ENCODE assay signal across 25 cellular contexts in genomic region chr3:37688756-37689155, GRCh38.
"Had no signal": no experiment of that assay in that cellular context is flagged by ENCODE, and none has a peak within 500 bp of the region (broad histone marks: within the 10 kb centered on the region; RNA-seq: fewer than 3 reads in every experiment).

No MANE protein-coding gene starts in this region.

- H3K4me3 ChIP-seq: dorsolateral prefrontal cortex, gastroesophageal sphincter, heart left ventricle, hepatocyte, lower lobe of right lung, neural progenitor cell, prostate gland, sigmoid colon, suprapubic skin, vagina had no signal

- H3K27ac Mint-ChIP-seq: memory B cell; nephron; neural progenitor cell; stimulated activated memory B cell treated with anti-CD40 and anti-IgM and Interleukin-4, amounts not matched to agents 10 μg/mL and 1 μg/mL and 100 μg/mL, for 72 hours; stimulated activated naive CD8-positive, alpha-beta T cell treated with anti-CD3 and anti-CD28 coated beads, Interleukin-15, Interleukin-2, amounts not matched to agents 100 ng/mL and 50 ng/mL, for 24 hours had no signal

- H3K27me3 ChIP-seq: dorsolateral prefrontal cortex, gastroesophageal sphincter, heart left ventricle, hepatocyte, neural progenitor cell, sigmoid colon, suprapubic skin, vagina had no signal

- H3K4me1 Mint-ChIP-seq: memory B cell; stimulated activated memory B cell treated with anti-CD40 and anti-IgM and Interleukin-4, amounts not matched to agents 10 μg/mL and 1 μg/mL and 100 μg/mL, for 72 hours had no signal

- H3K9ac ChIP-seq: neural progenitor cell had no signal

- H3K9me3 Mint-ChIP-seq: memory B cell; nephron; neural progenitor cell; stimulated activated memory B cell treated with anti-CD40 and anti-IgM and Interleukin-4, amounts not matched to agents 10 μg/mL and 1 μg/mL and 100 μg/mL, for 72 hours; stimulated activated naive CD8-positive, alpha-beta T cell treated with anti-CD3 and anti-CD28 coated beads, Interleukin-15, Interleukin-2, amounts not matched to agents 100 ng/mL and 50 ng/mL, for 24 hours had no signal

- ATAC-seq: esophagus mucosa; gastroesophageal sphincter; left colon; lower lobe of right lung; stimulated activated memory B cell treated with anti-CD40 and anti-IgM and Interleukin-4, amounts not matched to agents 10 μg/mL and 1 μg/mL and 100 μg/mL, for 72 hours had no signal

- H3K9me3 ChIP-seq: gastroesophageal sphincter, heart left ventricle, lower lobe of right lung, prostate gland, sigmoid colon, suprapubic skin, vagina had no signal

- H3K27me3 Mint-ChIP-seq: stimulated activated memory B cell treated with anti-CD40 and anti-IgM and Interleukin-4, amounts not matched to agents 10 μg/mL and 1 μg/mL and 100 μg/mL, for 72 hours; stimulated activated naive CD8-positive, alpha-beta T cell treated with anti-CD3 and anti-CD28 coated beads, Interleukin-15, Interleukin-2, amounts not matched to agents 100 ng/mL and 50 ng/mL, for 24 hours had no signal

- H3K36me3 ChIP-seq: neural progenitor cell, prostate gland, suprapubic skin, vagina had no signal

- H2AFZ ChIP-seq: hepatocyte, neural progenitor cell had no signal

- H3K4me2 ChIP-seq: hepatocyte, neural progenitor cell had no signal

- H3K36me3 Mint-ChIP-seq: memory B cell; neural progenitor cell; stimulated activated memory B cell treated with anti-CD40 and anti-IgM and Interleukin-4, amounts not matched to agents 10 μg/mL and 1 μg/mL and 100 μg/mL, for 72 hours had no signal

- H3K4me1 ChIP-seq: neural progenitor cell, prostate gland, suprapubic skin had no signal

- H3K27ac ChIP-seq: dorsolateral prefrontal cortex, epithelial cell of prostate, hepatocyte, lower lobe of right lung, neural progenitor cell, prostate gland, sigmoid colon, suprapubic skin, vagina had no signal

- DNase-seq: dorsolateral prefrontal cortex; effector CD4-positive, alpha-beta T cell; foreskin fibroblast; heart left ventricle; left colon; left ventricle myocardium superior; lower lobe of right lung; nucleus accumbens; right cardiac atrium; sigmoid colon; stimulated activated CD4-positive, alpha-beta T cell treated with anti-CD3 and anti-CD28 coated beads, Interleukin-2, amount 100 ng/mL, for 24 hours; stimulated activated CD4-positive, alpha-beta T cell treated with anti-CD3 and anti-CD28 coated beads, Interleukin-4, amount 100 ng/mL, for 24 hours; trophoblast cell had no signal

- H3K4me3 Mint-ChIP-seq: memory B cell; nephron; neural progenitor cell; stimulated activated memory B cell treated with anti-CD40 and anti-IgM and Interleukin-4, amounts not matched to agents 10 μg/mL and 1 μg/mL and 100 μg/mL, for 72 hours; stimulated activated naive CD8-positive, alpha-beta T cell treated with anti-CD3 and anti-CD28 coated beads, Interleukin-15, Interleukin-2, amounts not matched to agents 100 ng/mL and 50 ng/mL, for 24 hours had no signal

- H3K79me2 ChIP-seq: hepatocyte had no signal
